In the genomic region with DNA sequence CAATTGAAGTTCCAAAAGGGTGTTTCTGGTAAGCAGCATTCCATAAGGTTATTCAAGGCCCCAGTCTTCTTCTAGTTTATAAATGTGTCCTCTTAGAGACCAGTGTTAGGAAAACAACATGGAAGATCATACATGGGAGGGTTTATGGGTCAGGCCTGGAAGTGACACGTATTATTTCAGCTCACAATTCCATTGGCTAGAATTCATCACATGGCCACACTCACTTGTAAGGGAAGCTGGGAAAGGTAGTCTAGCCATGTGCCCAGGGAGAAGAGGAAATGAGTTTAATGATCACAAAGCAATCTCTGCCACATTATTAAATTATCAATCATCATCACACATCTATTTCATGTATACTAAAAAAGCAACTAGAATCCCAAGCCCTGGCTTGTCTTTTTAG, we compare ENCODE assay signal across 23 cellular contexts.
"Had no signal": no experiment of that assay in that cellular context is flagged by ENCODE, and none has a peak within 500 bp of the region (broad histone marks: within the 10 kb centered on the region; RNA-seq: fewer than 3 reads in every experiment).

No MANE protein-coding gene starts in this region.

- H3K27me3 ChIP-seq: gastrocnemius medialis, neutrophil, spleen, transverse colon had no signal

- H3K27ac ChIP-seq: coronary artery, gastrocnemius medialis, heart right ventricle, neutrophil, spleen, stomach, thoracic aorta, transverse colon had no signal

- H3K36me3 ChIP-seq: gastrocnemius medialis, heart right ventricle, neutrophil, spleen, stomach, thoracic aorta, transverse colon had no signal

- H3K9me3 ChIP-seq: gastrocnemius medialis, heart right ventricle, mucosa of descending colon, neutrophil, spleen, stomach, thoracic aorta, transverse colon had no signal

- H3K27ac Mint-ChIP-seq: naive thymus-derived CD8-positive, alpha-beta T cell; stimulated activated naive B cell treated with anti-CD40 and anti-IgM and Interleukin-4, amounts not matched to agents 10 μg/mL and 1 μg/mL and 100 μg/mL, for 72 hours had no signal

- ATAC-seq: esophagus mucosa; gastrocnemius medialis; heart right ventricle; left lobe of liver; mucosa of descending colon; naive thymus-derived CD8-positive, alpha-beta T cell; sciatic nerve; stimulated activated naive B cell treated with anti-CD40 and anti-IgM and Interleukin-4, amounts not matched to agents 10 μg/mL and 1 μg/mL and 100 μg/mL, for 72 hours had no signal

- H3K4me1 ChIP-seq: heart right ventricle, stomach, transverse colon had no signal

- H3K36me3 Mint-ChIP-seq: naive thymus-derived CD8-positive, alpha-beta T cell; stimulated activated naive B cell treated with anti-CD40 and anti-IgM and Interleukin-4, amounts not matched to agents 10 μg/mL and 1 μg/mL and 100 μg/mL, for 72 hours had no signal

- DNase-seq: effector CD4-positive, alpha-beta T cell; gastrocnemius medialis; heart right ventricle; hypothalamus; islet precursor cell; mammary epithelial cell; mucosa of descending colon; naive thymus-derived CD8-positive, alpha-beta T cell; posterior cingulate gyrus; spleen; stimulated activated CD4-positive, alpha-beta T cell treated with anti-CD3 and anti-CD28 coated beads, Interleukin-15, amount 100 ng/mL, for 24 hours; stimulated activated CD4-positive, alpha-beta T cell treated with anti-CD3 and anti-CD28 coated beads, Interleukin-1b, Interleukin-23, amount 100 ng/mL, for 48 hours; stimulated activated CD4-positive, alpha-beta T cell treated with anti-CD3 and anti-CD28 coated beads, Interleukin-4, amount 100 ng/mL, for 4 hours; stimulated activated naive B cell treated with anti-CD40 and anti-IgM and Interleukin-4, amounts not matched to agents 10 μg/mL and 1 μg/mL and 100 μg/mL, for 72 hours; stomach; substantia nigra; transverse colon had no signal

- H3K9me3 Mint-ChIP-seq: naive thymus-derived CD8-positive, alpha-beta T cell had no signal

- H3K4me3 Mint-ChIP-seq: naive thymus-derived CD8-positive, alpha-beta T cell; stimulated activated naive B cell treated with anti-CD40 and anti-IgM and Interleukin-4, amounts not matched to agents 10 μg/mL and 1 μg/mL and 100 μg/mL, for 72 hours had no signal

- H3K4me3 ChIP-seq: coronary artery, gastrocnemius medialis, heart right ventricle, mucosa of descending colon, spleen, stomach, thoracic aorta, transverse colon had no signal
